In genomic region chr15:67832965-67833503, GRCh38 we compare ENCODE assay signal across 1 cellular context.
A peak's percentile ranks its signal among the peaks of the same experiment; 100 is the strongest.
TF ChIP-seq lines count a peak whose summit lies in the region.

No MANE protein-coding gene starts in this region.

TF ChIP-seq in H1, 55 proteins besides CTCF, POLR2A, EP300 and RAD21:
- TF ChIP-seq JUND (IDR thresholded peaks at IDR 0.05; ENCODE audit: low read length) = no peak
- TF ChIP-seq HDAC6 (IDR thresholded peaks at IDR 0.05; ENCODE audit: low read depth, low read length) = no peak
- no peak for TF ChIP-seq RXRA (IDR thresholded peaks at IDR 0.05; ENCODE audit: insufficient read depth, low read depth, low read length)
- TF ChIP-seq GTF2F1 (IDR thresholded peaks at IDR 0.05; ENCODE audit: borderline replicate concordance, low read depth, low read length) = no peak
- TF ChIP-seq SP1 (IDR thresholded peaks at IDR 0.05; ENCODE audit: low read depth, low read length) = 0 out of 2 replicates have a peak, but pooled peaks have one; percentile 34
- no peak for TF ChIP-seq ZNF274 (IDR thresholded peaks at IDR 0.05; ENCODE audit: borderline replicate concordance, extremely low read depth, low read length)
- TF ChIP-seq KDM4A (IDR thresholded peaks at IDR 0.05; ENCODE audit: low read depth, low read length, severe bottlenecking) = peak; percentile 15
- TF ChIP-seq RBBP5 (IDR thresholded peaks at IDR 0.05; ENCODE audit: borderline replicate concordance, low read depth, low read length) = 0 out of 2 replicates have a peak, but pooled peaks have one; percentile 10
- TF ChIP-seq POLR2AphosphoS5 (IDR thresholded peaks at IDR 0.05; ENCODE audit: low read depth, low read length) = no peak
- no peak for TF ChIP-seq JUN (IDR thresholded peaks at IDR 0.05; ENCODE audit: low read depth, low read length)
- no peak for TF ChIP-seq GABPA (IDR thresholded peaks at IDR 0.05; ENCODE audit: borderline replicate concordance, insufficient read depth, low read length)
- no peak for TF ChIP-seq SIN3A (conservative IDR thresholded peaks at IDR 0.05 in 1 of 2, IDR thresholded peaks at IDR 0.05 in 1 of 2; ENCODE audit: low read depth in 1 of 2, low read length in 2 of 2)
- TF ChIP-seq RNF2 (IDR thresholded peaks at IDR 0.05; ENCODE audit: borderline replicate concordance, low read depth, low read length, missing control alignments, poor library complexity, severe bottlenecking) = peak; percentile 53
- 0 out of 2 replicates have a peak, but pooled peaks have one; percentile 23 for TF ChIP-seq CHD2 (IDR thresholded peaks at IDR 0.05; ENCODE audit: low read length)
- TF ChIP-seq BRCA1 (IDR thresholded peaks at IDR 0.05; ENCODE audit: low read depth, low read length) = no peak
TF ChIP-seq in H1: peak in this region for 5.
